ENCODE assay signal across 10 cellular contexts in the genomic region with DNA sequence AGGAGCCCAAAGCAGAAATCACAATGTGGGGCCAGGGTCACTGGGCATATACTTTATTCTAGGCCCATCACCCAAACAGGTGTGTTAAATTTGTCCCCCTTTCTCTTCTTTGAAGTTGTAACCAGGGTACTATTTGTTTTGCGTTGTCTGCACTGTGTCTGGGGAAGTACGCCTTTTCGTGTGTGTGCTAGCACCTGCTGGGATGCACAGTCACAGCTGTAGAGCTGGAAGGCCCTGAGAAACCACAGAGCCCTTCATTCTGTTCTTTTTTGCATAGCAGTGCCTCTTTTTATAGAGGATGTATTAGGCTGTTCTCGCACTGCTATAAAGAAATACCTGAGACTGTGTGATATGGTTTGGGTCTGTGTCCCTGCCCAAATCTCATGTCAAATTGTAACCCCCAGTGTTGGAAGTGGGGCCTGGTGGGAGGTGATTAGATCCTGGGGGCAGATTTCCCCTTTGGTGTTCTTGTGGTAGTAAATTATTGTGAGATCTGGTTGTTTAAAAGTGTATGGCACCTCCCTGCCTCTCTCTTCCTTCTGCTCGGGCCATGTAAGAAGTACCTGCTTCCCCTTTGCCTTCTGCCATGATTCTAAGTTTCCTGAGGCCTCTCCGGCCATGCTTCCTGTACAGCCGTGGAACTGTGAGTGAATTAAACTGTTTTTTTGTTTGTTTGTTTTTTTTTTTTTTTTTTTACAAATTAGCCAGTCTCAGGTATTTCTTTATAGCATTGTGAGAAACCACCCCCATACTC. TPM values are rescaled to one million over a fixed set of nuclear protein-coding genes. Genes with fewer than 3 reads are reported as not detected.
A peak's percentile ranks its signal among the peaks of the same experiment; 100 is the strongest.
DNase-seq lines count a peak whose midpoint lies in the region; ATAC-seq and TF ChIP-seq lines count a peak whose summit lies in the region.
"Had no signal": no experiment of that assay in that cellular context is flagged by ENCODE, and none has a peak within 500 bp of the region (broad histone marks: within the 10 kb centered on the region; RNA-seq: fewer than 3 reads in every experiment).

No MANE protein-coding gene starts in this region.

- H3K4me3 Mint-ChIP-seq in activated CD8-positive, alpha-beta memory T cell treated with anti-CD3 and anti-CD28 coated beads, Interleukin-2, amount 10 ng/mL, durations not matched to agents 7 days and 5 days: no peak overlapping the region

- no peaks in the 10 kb centered on the region; the same call in 1 of the 2 replicates for H3K36me3 ChIP-seq in MM.1S (replicated peaks; ENCODE audit: insufficient read depth, low read length)
- peaks cover 16% of the 10 kb centered on the region for H3K36me3 ChIP-seq in smooth muscle cell (ENCODE audit: low read depth)
- H3K36me3 ChIP-seq: uterus had no signal

- DNase-seq in activated CD8-positive, alpha-beta memory T cell treated with anti-CD3 and anti-CD28 coated beads, Interleukin-2, amount 10 ng/mL, durations not matched to agents 7 days and 5 days: peak; percentile 59
- no peak for DNase-seq in activated CD8-positive, alpha-beta memory T cell treated with anti-CD3 and anti-CD28 coated beads, Interleukin-2, amount 50 U/mL, for 48 hours
- DNase-seq in MM.1S (peak; percentile 88), NK-92 (lab: John Stamatoyannopoulos, UW; ENCODE audit: unreplicated experiment) (no peak), smooth muscle cell (lab: John Stamatoyannopoulos, UW; ENCODE audit: unreplicated experiment) (no peak)
- DNase-seq in stimulated activated naive CD8-positive, alpha-beta T cell treated with anti-CD3 and anti-CD28 coated beads, Interleukin-15, Interleukin-2, amounts not matched to agents 100 U/mL and 50 U/mL, for 24 hours: no peak
- no peak for DNase-seq in central memory CD4-positive, alpha-beta T cell
- DNase-seq: uterus had no signal

- peaks cover 13% of the 10 kb centered on the region for H3K36me3 Mint-ChIP-seq in activated CD8-positive, alpha-beta memory T cell treated with anti-CD3 and anti-CD28 coated beads, Interleukin-2, amount 10 ng/mL, durations not matched to agents 7 days and 5 days

- H4K20me1 ChIP-seq in MM.1S (ENCODE audit: insufficient read depth, low read length): no peaks in the 10 kb centered on the region
- peaks cover 20% of the 10 kb centered on the region for H4K20me1 ChIP-seq in smooth muscle cell (ENCODE audit: low read depth)

- H2AFZ ChIP-seq in MM.1S (ENCODE audit: low read length) (no peak overlapping the region), smooth muscle cell (ENCODE audit: low read depth) (no peak overlapping the region)

- peaks cover 36% of the 10 kb centered on the region for H3K4me1 ChIP-seq in MM.1S (ENCODE audit: low read length)
- peaks cover 11% of the 10 kb centered on the region for H3K4me1 ChIP-seq in smooth muscle cell (ENCODE audit: low read depth)
- H3K4me1 ChIP-seq: uterus had no signal

- H3K9me3 ChIP-seq in MM.1S (replicated peaks; ENCODE audit: insufficient read depth, low read length) (no peaks in the 10 kb centered on the region), smooth muscle cell (replicated peaks; ENCODE audit: low read depth) (no peaks in the 10 kb centered on the region)
- H3K9me3 ChIP-seq: right atrium auricular region, uterus had no signal

- H3K27ac ChIP-seq in MM.1S (ENCODE audit: low read length): peak overlapping the region; percentile 94
- H3K27ac ChIP-seq in smooth muscle cell (ENCODE audit: low read depth): no peak overlapping the region
- H3K27ac ChIP-seq: right atrium auricular region, uterus had no signal

- peak; percentile 85 for ATAC-seq in activated CD8-positive, alpha-beta memory T cell treated with anti-CD3 and anti-CD28 coated beads, Interleukin-2, amount 10 ng/mL, durations not matched to agents 7 days and 5 days
- ATAC-seq in HG02759 (IDR thresholded peaks at IDR 0.05; ENCODE audit: unreplicated experiment): peak; percentile 95
- peak; percentile 82 for ATAC-seq in stimulated activated naive CD8-positive, alpha-beta T cell treated with anti-CD3 and anti-CD28 coated beads, Interleukin-15, Interleukin-2, amounts not matched to agents 100 U/mL and 50 U/mL, for 24 hours

- H3K27me3 Mint-ChIP-seq in activated CD8-positive, alpha-beta memory T cell treated with anti-CD3 and anti-CD28 coated beads, Interleukin-2, amount 10 ng/mL, durations not matched to agents 7 days and 5 days: no peaks in the 10 kb centered on the region

- peak overlapping the region; percentile 52 for H3K4me2 ChIP-seq in MM.1S (ENCODE audit: low read depth, low read length)
- H3K4me2 ChIP-seq in smooth muscle cell: no peak overlapping the region

- WGBS in smooth muscle cell (ENCODE audit: low lambda C conversion rate): 97% methylated on average over 7 of the region's 7 CpGs

- H3K4me3 ChIP-seq in MM.1S (ENCODE audit: low read length) (no peak overlapping the region), smooth muscle cell (no peak overlapping the region)
- H3K4me3 ChIP-seq: right atrium auricular region, uterus had no signal

- TF ChIP-seq CTCF in MM.1S (IDR thresholded peaks at IDR 0.05; ENCODE audit: low read length) (no peak), smooth muscle cell (IDR thresholded peaks at IDR 0.05; ENCODE audit: borderline replicate concordance, insufficient read depth, poor library complexity, severe bottlenecking) (no peak)

- peaks cover 28% of the 10 kb centered on the region for H3F3A ChIP-seq in MM.1S (ENCODE audit: insufficient read depth, low read length)
- H3F3A ChIP-seq in smooth muscle cell (ENCODE audit: low read depth): no peaks in the 10 kb centered on the region

- H3K79me2 ChIP-seq in MM.1S (ENCODE audit: low read length) (0 out of 2 replicates have a peak, but pooled peaks cover 8% of the 10 kb centered on the region), smooth muscle cell (ENCODE audit: low read depth) (no peaks in the 10 kb centered on the region)

- H3K9ac ChIP-seq in MM.1S (ENCODE audit: low read length): peak overlapping the region; percentile 61
- no peak overlapping the region for H3K9ac ChIP-seq in smooth muscle cell (ENCODE audit: low read depth)

- peak overlapping the region; percentile 43 for H3K27ac Mint-ChIP-seq in activated CD8-positive, alpha-beta memory T cell treated with anti-CD3 and anti-CD28 coated beads, Interleukin-2, amount 10 ng/mL, durations not matched to agents 7 days and 5 days

- CTCF ChIA-PET in activated CD8-positive, alpha-beta memory T cell treated with anti-CD3 and anti-CD28 coated beads, Interleukin-2, amount 10 ng/mL, durations not matched to agents 7 days and 5 days (lab: Charles Lee): interaction anchor here (0.7 kb wide), 1 partner anchor 1088 kb away, joined by 3 read pairs; no protein-coding TSS in a partner anchor

- peaks cover 26% of the 10 kb centered on the region for H3K4me1 Mint-ChIP-seq in activated CD8-positive, alpha-beta memory T cell treated with anti-CD3 and anti-CD28 coated beads, Interleukin-2, amount 10 ng/mL, durations not matched to agents 7 days and 5 days

- no peaks in the 10 kb centered on the region for H3K9me3 Mint-ChIP-seq in activated CD8-positive, alpha-beta memory T cell treated with anti-CD3 and anti-CD28 coated beads, Interleukin-2, amount 10 ng/mL, durations not matched to agents 7 days and 5 days (ENCODE audit: low read depth)

- H3K9me2 ChIP-seq in MM.1S (replicated peaks; ENCODE audit: insufficient read depth, low read length): no peaks in the 10 kb centered on the region

- no peaks in the 10 kb centered on the region for H3K27me3 ChIP-seq in MM.1S (replicated peaks; ENCODE audit: insufficient read depth, low read length)
- H3K27me3 ChIP-seq in smooth muscle cell (ENCODE audit: low read depth): no peaks in the 10 kb centered on the region
- H3K27me3 ChIP-seq: right atrium auricular region, uterus had no signal

RNA-seq across cellular contexts. Expression of gene SEC61B, which starts 14.0 kb away (rescaled TPM):
- total RNA-seq in activated CD8-positive, alpha-beta memory T cell treated with anti-CD3 and anti-CD28 coated beads, Interleukin-2, amount 10 ng/mL, durations not matched to agents 7 days and 5 days: 100 to 1,000 TPM; 101 to 154 TPM
- 334 and 385 TPM in 2 replicates for total RNA-seq in smooth muscle cell
- 471 and 549 TPM in 2 replicates for polyA plus RNA-seq in smooth muscle cell

RNA-seq across cellular contexts. Expression of gene ALG2, which starts 14.3 kb away (rescaled TPM):
- total RNA-seq in activated CD8-positive, alpha-beta memory T cell treated with anti-CD3 and anti-CD28 coated beads, Interleukin-2, amount 10 ng/mL, durations not matched to agents 7 days and 5 days: 10 to 100 TPM; 20.2 to 35.4 TPM
- total RNA-seq in smooth muscle cell: 53.6 and 60.4 TPM in 2 replicates
- polyA plus RNA-seq in smooth muscle cell: 50.1 and 53.9 TPM in 2 replicates

Comparison
In these comparisons a context has a peak if more than half of its experiments do, and no peak if none do; other contexts are left out.
1. DNase-seq: peak in activated CD8-positive, alpha-beta memory T cell treated with anti-CD3 and anti-CD28 coated beads, Interleukin-2, amount 10 ng/mL, durations not matched to agents 7 days and 5 days (single experiment) and MM.1S (single experiment); none in activated CD8-positive, alpha-beta memory T cell treated with anti-CD3 and anti-CD28 coated beads, Interleukin-2, amount 50 U/mL, for 48 hours (single experiment), stimulated activated naive CD8-positive, alpha-beta T cell treated with anti-CD3 and anti-CD28 coated beads, Interleukin-15, Interleukin-2, amounts not matched to agents 100 U/mL and 50 U/mL, for 24 hours (single experiment), central memory CD4-positive, alpha-beta T cell (single experiment), NK-92 (single experiment) and smooth muscle cell (single experiment).
2. Peak in every context shown above with its lines, with median percentiles within 50 percentile points of each other: ATAC-seq.